ENCODE assay signal across 19 cellular contexts in genomic region chr10:98795467-98795866, GRCh38.
"Had no signal": no experiment of that assay in that cellular context is flagged by ENCODE, and none has a peak within 500 bp of the region (broad histone marks: within the 10 kb centered on the region; RNA-seq: fewer than 3 reads in every experiment).

No MANE protein-coding gene starts in this region.

- H3K4me3 Mint-ChIP-seq: nephron; stimulated activated memory B cell treated with anti-CD40 and anti-IgM and Interleukin-4, amounts not matched to agents 10 μg/mL and 1 μg/mL and 100 μg/mL, for 72 hours; stimulated activated naive CD8-positive, alpha-beta T cell treated with anti-CD3 and anti-CD28 coated beads, Interleukin-15, Interleukin-2, amounts not matched to agents 100 ng/mL and 50 ng/mL, for 24 hours had no signal

- H3K27me3 ChIP-seq: heart left ventricle, right lobe of liver, testis had no signal

- ATAC-seq: esophagus mucosa; heart left ventricle; left lobe of liver; psoas muscle; stimulated activated memory B cell treated with anti-CD40 and anti-IgM and Interleukin-4, amounts not matched to agents 10 μg/mL and 1 μg/mL and 100 μg/mL, for 72 hours had no signal

- H3K36me3 Mint-ChIP-seq: stimulated activated memory B cell treated with anti-CD40 and anti-IgM and Interleukin-4, amounts not matched to agents 10 μg/mL and 1 μg/mL and 100 μg/mL, for 72 hours had no signal

- H3K9me3 ChIP-seq: psoas muscle, right lobe of liver, testis had no signal

- H3K36me3 ChIP-seq: heart left ventricle, right lobe of liver, spleen had no signal

- H3K4me1 Mint-ChIP-seq: nephron; stimulated activated memory B cell treated with anti-CD40 and anti-IgM and Interleukin-4, amounts not matched to agents 10 μg/mL and 1 μg/mL and 100 μg/mL, for 72 hours had no signal

- H3K4me3 ChIP-seq: heart left ventricle, psoas muscle, right lobe of liver, spleen, testis had no signal

- H3K4me1 ChIP-seq: heart left ventricle, psoas muscle, right lobe of liver, spleen, testis had no signal

- DNase-seq: effector memory CD4-positive, alpha-beta T cell; heart left ventricle; hypothalamus; kidney glomerular epithelial cell; mammary epithelial cell; psoas muscle; retina; right lobe of liver; spleen; stimulated activated CD4-positive, alpha-beta T cell treated with anti-CD3 and anti-CD28 coated beads, Interleukin-15, amount 100 ng/mL, for 24 hours; stimulated activated CD4-positive, alpha-beta T cell treated with anti-CD3 and anti-CD28 coated beads, Interleukin-1b, Interleukin-23, amount 100 ng/mL, for 48 hours; stimulated activated CD4-positive, alpha-beta T cell treated with anti-CD3 and anti-CD28 coated beads, Interleukin-4, amount 100 ng/mL, for 24 hours; testis; trophoblast cell had no signal

- H3K27ac ChIP-seq: heart left ventricle, psoas muscle, right lobe of liver, spleen, testis had no signal

- H3K27ac Mint-ChIP-seq: nephron; stimulated activated memory B cell treated with anti-CD40 and anti-IgM and Interleukin-4, amounts not matched to agents 10 μg/mL and 1 μg/mL and 100 μg/mL, for 72 hours; stimulated activated naive CD8-positive, alpha-beta T cell treated with anti-CD3 and anti-CD28 coated beads, Interleukin-15, Interleukin-2, amounts not matched to agents 100 ng/mL and 50 ng/mL, for 24 hours had no signal
